Comparison of ENCODE assay signal across 33 cellular contexts in genomic region chr18:11272516-11272915, GRCh38.
"Had no signal": no experiment of that assay in that cellular context is flagged by ENCODE, and none has a peak within 500 bp of the region (broad histone marks: within the 10 kb centered on the region; RNA-seq: fewer than 3 reads in every experiment).

No MANE protein-coding gene starts in this region.

- H3K36me3 Mint-ChIP-seq: activated CD4-positive, alpha-beta memory T cell treated with anti-CD3 and anti-CD28 coated beads for 36 hours; activated CD8-positive, alpha-beta memory T cell treated with anti-CD3 and anti-CD28 coated beads, Interleukin-2, amount 10 ng/mL, durations not matched to agents 7 days and 5 days; activated naive CD4-positive, alpha-beta T cell treated with anti-CD3 and anti-CD28 coated beads, Interleukin-2, amount 50 U/mL, for 24 hours; activated naive CD8-positive, alpha-beta T cell treated with anti-CD3 and anti-CD28 coated beads for 36 hours had no signal

- H3K9me3 Mint-ChIP-seq: activated B cell treated with CpG ODN at 0.5 μM for 24 hours; activated CD4-positive, alpha-beta memory T cell treated with anti-CD3 and anti-CD28 coated beads for 36 hours; activated naive CD4-positive, alpha-beta T cell treated with anti-CD3 and anti-CD28 coated beads, Interleukin-2, amount 50 U/mL, for 24 hours; activated naive CD8-positive, alpha-beta T cell treated with anti-CD3 and anti-CD28 coated beads, Interleukin-2, amount 50 U/mL, for 24 hours; activated T-helper 1 cell treated with anti-CD3 and anti-CD28 coated beads, Interleukin-12 subunit alpha, Interleukin-12 subunit beta, Interleukin-2, Interleukin-4 antibody, amounts not matched to agents 30 ng/mL and 10 ng/mL and 1 ng/mL, durations not matched to agents 14 hours and 24 hours and 36 hours; T-helper 2 cell treated with Interferon-gamma antibody and Interleukin-4, amounts not matched to agents 5 μg/mL and 100 μg/mL, for 36 hours had no signal

- H3K27ac Mint-ChIP-seq: activated B cell treated with CpG ODN at 0.5 μM for 24 hours; activated CD4-positive, alpha-beta memory T cell treated with anti-CD3 and anti-CD28 coated beads for 36 hours; activated CD8-positive, alpha-beta memory T cell treated with anti-CD3 and anti-CD28 coated beads, Interleukin-2, amount 10 ng/mL, durations not matched to agents 7 days and 5 days; activated CD8-positive, alpha-beta T cell treated with anti-CD3 and anti-CD28 coated beads, Interleukin-2, amount 10 ng/mL, durations not matched to agents 7 days and 5 days; activated naive CD4-positive, alpha-beta T cell treated with anti-CD3 and anti-CD28 coated beads for 36 hours; activated naive CD4-positive, alpha-beta T cell treated with anti-CD3 and anti-CD28 coated beads, Interleukin-2, amount 50 U/mL, for 24 hours; activated naive CD8-positive, alpha-beta T cell treated with anti-CD3 and anti-CD28 coated beads for 36 hours; activated naive CD8-positive, alpha-beta T cell treated with anti-CD3 and anti-CD28 coated beads, Interleukin-2, amount 50 U/mL, for 24 hours; activated T-helper 1 cell treated with anti-CD3 and anti-CD28 coated beads, Interleukin-12 subunit alpha, Interleukin-12 subunit beta, Interleukin-2, Interleukin-4 antibody, amounts not matched to agents 30 ng/mL and 10 ng/mL and 1 ng/mL, durations not matched to agents 14 hours and 24 hours and 36 hours; activated T-helper 2 cell treated with anti-CD3 and anti-CD28 coated beads, Interferon-gamma antibody, Interleukin-2, Interleukin-4, amounts not matched to agents 10 μg/mL and 5 μg/mL and 100 μg/mL, durations not matched to agents 14 hours and 24 hours and 36 hours; effector memory CD8-positive, alpha-beta T cell; T-helper 17 cell; T-helper 2 cell treated with Interferon-gamma antibody and Interleukin-4, amounts not matched to agents 5 μg/mL and 100 μg/mL, for 36 hours had no signal

- H3K4me3 ChIP-seq: adrenal gland, body of pancreas, esophagus squamous epithelium, gastroesophageal sphincter had no signal

- DNase-seq: activated B cell treated with CpG ODN at 0.5 μM for 24 hours; activated CD4-positive, alpha-beta memory T cell treated with anti-CD3 and anti-CD28 coated beads for 36 hours; activated CD4-positive, alpha-beta T cell treated with anti-CD3 and anti-CD28 coated beads for 48 hours; activated CD8-positive, alpha-beta memory T cell treated with anti-CD3 and anti-CD28 coated beads, Interleukin-2, amount 10 ng/mL, durations not matched to agents 7 days and 5 days; activated CD8-positive, alpha-beta memory T cell treated with anti-CD3 and anti-CD28 coated beads, Interleukin-2, amount 50 U/mL, for 4 hours; activated CD8-positive, alpha-beta T cell treated with anti-CD3 and anti-CD28 coated beads, Interleukin-2, amount 10 ng/mL, durations not matched to agents 7 days and 5 days; activated effector memory CD4-positive, alpha-beta T cell treated with anti-CD3 and anti-CD28 coated beads, Interleukin-2, amount 50 U/mL, for 16 hours; activated naive CD4-positive, alpha-beta T cell treated with anti-CD3 and anti-CD28 coated beads for 36 hours; activated naive CD8-positive, alpha-beta T cell treated with anti-CD3 and anti-CD28 coated beads for 36 hours; activated naive CD8-positive, alpha-beta T cell treated with anti-CD3 and anti-CD28 coated beads, Interleukin-2, amount 50 U/mL, for 24 hours; activated T-cell treated with anti-CD3 and anti-CD28 coated beads, Interleukin-2, amount 50 U/mL, for 1 hour; activated T-cell treated with anti-CD3 and anti-CD28 coated beads, Interleukin-2, amount 50 U/mL, for 48 hours; adrenal gland; amygdala; aorta; body of pancreas; caudate nucleus; cortex of kidney; dermis blood vessel endothelial cell; effector CD4-positive, alpha-beta T cell; effector memory CD8-positive, alpha-beta T cell; esophagus squamous epithelium; foreskin melanocyte; T-helper 1 cell; T-helper 17 cell; T1000; WERI-Rb-1 had no signal

- H3K27me3 ChIP-seq: adrenal gland, body of pancreas, esophagus squamous epithelium, gastroesophageal sphincter had no signal

- H3K4me3 Mint-ChIP-seq: activated B cell treated with CpG ODN at 0.5 μM for 24 hours; activated CD4-positive, alpha-beta memory T cell treated with anti-CD3 and anti-CD28 coated beads for 36 hours; activated CD8-positive, alpha-beta memory T cell treated with anti-CD3 and anti-CD28 coated beads, Interleukin-2, amount 10 ng/mL, durations not matched to agents 7 days and 5 days; activated CD8-positive, alpha-beta T cell treated with anti-CD3 and anti-CD28 coated beads, Interleukin-2, amount 10 ng/mL, durations not matched to agents 7 days and 5 days; activated naive CD4-positive, alpha-beta T cell treated with anti-CD3 and anti-CD28 coated beads for 36 hours; activated naive CD4-positive, alpha-beta T cell treated with anti-CD3 and anti-CD28 coated beads, Interleukin-2, amount 50 U/mL, for 24 hours; activated naive CD8-positive, alpha-beta T cell treated with anti-CD3 and anti-CD28 coated beads for 36 hours; activated naive CD8-positive, alpha-beta T cell treated with anti-CD3 and anti-CD28 coated beads, Interleukin-2, amount 50 U/mL, for 24 hours; activated T-helper 1 cell treated with anti-CD3 and anti-CD28 coated beads, Interleukin-12 subunit alpha, Interleukin-12 subunit beta, Interleukin-2, Interleukin-4 antibody, amounts not matched to agents 30 ng/mL and 10 ng/mL and 1 ng/mL, durations not matched to agents 14 hours and 24 hours and 36 hours; effector memory CD8-positive, alpha-beta T cell; T-helper 17 cell; T-helper 2 cell treated with Interferon-gamma antibody and Interleukin-4, amounts not matched to agents 5 μg/mL and 100 μg/mL, for 36 hours had no signal

- ATAC-seq: activated CD4-positive, CD25-positive, alpha-beta regulatory T cell treated with anti-CD3 and anti-CD28 coated beads, Interleukin-2, amount 50 U/mL, for 24 hours; activated CD8-positive, alpha-beta memory T cell treated with anti-CD3 and anti-CD28 coated beads, Interleukin-2, amount 10 ng/mL, durations not matched to agents 7 days and 5 days; activated CD8-positive, alpha-beta T cell treated with anti-CD3 and anti-CD28 coated beads, Interleukin-2, amount 10 ng/mL, durations not matched to agents 7 days and 5 days; activated naive CD8-positive, alpha-beta T cell treated with anti-CD3 and anti-CD28 coated beads, Interleukin-2, amount 50 U/mL, for 24 hours; body of pancreas; effector memory CD8-positive, alpha-beta T cell; gastroesophageal sphincter; T-helper 17 cell had no signal

- H3K27me3 Mint-ChIP-seq: activated B cell treated with CpG ODN at 0.5 μM for 24 hours; activated CD4-positive, alpha-beta memory T cell treated with anti-CD3 and anti-CD28 coated beads for 36 hours; activated CD8-positive, alpha-beta memory T cell treated with anti-CD3 and anti-CD28 coated beads, Interleukin-2, amount 10 ng/mL, durations not matched to agents 7 days and 5 days; activated naive CD8-positive, alpha-beta T cell treated with anti-CD3 and anti-CD28 coated beads for 36 hours; T-helper 17 cell had no signal

- H3K4me1 Mint-ChIP-seq: activated B cell treated with CpG ODN at 0.5 μM for 24 hours; activated CD8-positive, alpha-beta memory T cell treated with anti-CD3 and anti-CD28 coated beads, Interleukin-2, amount 10 ng/mL, durations not matched to agents 7 days and 5 days; activated naive CD4-positive, alpha-beta T cell treated with anti-CD3 and anti-CD28 coated beads, Interleukin-2, amount 50 U/mL, for 24 hours; activated naive CD8-positive, alpha-beta T cell treated with anti-CD3 and anti-CD28 coated beads, Interleukin-2, amount 50 U/mL, for 24 hours; T-helper 17 cell had no signal

- H3K4me1 ChIP-seq: adrenal gland, body of pancreas had no signal

- H3K36me3 ChIP-seq: adrenal gland, esophagus squamous epithelium, gastroesophageal sphincter, WERI-Rb-1 had no signal

- H3K9me3 ChIP-seq: adrenal gland, body of pancreas, esophagus squamous epithelium, gastroesophageal sphincter had no signal

- H3K27ac ChIP-seq: adrenal gland, body of pancreas, esophagus squamous epithelium, gastroesophageal sphincter, WERI-Rb-1 had no signal
